24 cellular contexts compared by ENCODE assay signal in the genomic region with DNA sequence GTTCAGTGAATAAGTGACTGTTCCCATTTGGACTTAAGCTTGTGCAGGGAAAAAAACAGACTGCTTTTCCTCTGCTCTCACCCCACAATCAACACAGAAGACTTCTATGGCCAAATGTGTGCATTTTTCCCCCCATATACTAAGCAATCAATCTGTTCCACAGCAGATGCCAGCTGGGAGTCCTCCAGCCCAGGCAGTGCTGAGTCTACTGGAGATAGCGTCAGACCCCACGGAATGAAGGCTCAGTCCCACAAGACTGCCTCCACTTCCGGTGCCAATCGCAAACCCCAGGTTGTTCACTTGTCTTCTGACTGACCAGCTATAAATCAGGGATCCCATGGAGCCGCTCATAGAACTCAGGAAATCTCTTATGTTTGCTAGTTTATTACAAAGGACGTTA.
"Had no signal": no experiment of that assay in that cellular context is flagged by ENCODE, and none has a peak within 500 bp of the region (broad histone marks: within the 10 kb centered on the region; RNA-seq: fewer than 3 reads in every experiment).

No MANE protein-coding gene starts in this region.

- ATAC-seq: activated CD8-positive, alpha-beta memory T cell treated with anti-CD3 and anti-CD28 coated beads, Interleukin-2, amount 10 ng/mL, durations not matched to agents 7 days and 5 days; activated naive CD8-positive, alpha-beta T cell treated with anti-CD3 and anti-CD28 coated beads, Interleukin-2, amount 50 U/mL, for 24 hours had no signal

- DNase-seq: activated CD4-positive, alpha-beta memory T cell treated with anti-CD3 and anti-CD28 coated beads, Interleukin-2, amount 10 ng/mL, durations not matched to agents 7 days and 5 days; activated CD4-positive, alpha-beta T cell treated with anti-CD3 and anti-CD28 coated beads for 1 hour; activated CD4-positive, alpha-beta T cell treated with anti-CD3 and anti-CD28 coated beads for 48 hours; activated CD4-positive, CD25-positive, alpha-beta regulatory T cell; activated CD8-positive, alpha-beta memory T cell treated with anti-CD3 and anti-CD28 coated beads for 24 hours; activated CD8-positive, alpha-beta memory T cell treated with anti-CD3 and anti-CD28 coated beads, Interleukin-2, amount 10 ng/mL, durations not matched to agents 7 days and 5 days; activated CD8-positive, alpha-beta memory T cell treated with anti-CD3 and anti-CD28 coated beads, Interleukin-2, amount 50 U/mL, for 48 hours; activated effector memory CD4-positive, alpha-beta T cell treated with Interleukin-2 at 50 U/mL for 16 hours; activated naive CD4-positive, alpha-beta T cell treated with anti-CD3 and anti-CD28 coated beads, Interleukin-2, amount 10 ng/mL, durations not matched to agents 7 days and 5 days; activated naive CD8-positive, alpha-beta T cell treated with anti-CD3 and anti-CD28 coated beads, Interleukin-2, amount 50 U/mL, for 24 hours; activated T-cell treated with anti-CD3 and anti-CD28 coated beads, Interleukin-2, amount 50 U/mL, for 48 hours; brain microvascular endothelial cell; central memory CD4-positive, alpha-beta T cell; Karpas-422; KBM-7; NCI-H1105; NCI-H1417 treated with DMSO at 0.1 percent for 48 hours; NCI-H187 treated with DMSO at 0.1 percent for 48 hours; NCI-H345; NCI-H524 treated with DMSO at 0.1 percent for 48 hours; PC-9; Right ventricle myocardium superior; T1000; WERI-Rb-1 had no signal

- H3K27ac ChIP-seq: brain microvascular endothelial cell, PC-9, WERI-Rb-1 had no signal

- H3K36me3 ChIP-seq: brain microvascular endothelial cell, WERI-Rb-1 had no signal

- H3K27me3 ChIP-seq: brain microvascular endothelial cell had no signal

- H3K4me3 ChIP-seq: PC-9 had no signal

- H2AFZ ChIP-seq: PC-9 had no signal

- H3K4me2 ChIP-seq: PC-9 had no signal
